8 cellular contexts compared by ENCODE assay signal in the genomic region with DNA sequence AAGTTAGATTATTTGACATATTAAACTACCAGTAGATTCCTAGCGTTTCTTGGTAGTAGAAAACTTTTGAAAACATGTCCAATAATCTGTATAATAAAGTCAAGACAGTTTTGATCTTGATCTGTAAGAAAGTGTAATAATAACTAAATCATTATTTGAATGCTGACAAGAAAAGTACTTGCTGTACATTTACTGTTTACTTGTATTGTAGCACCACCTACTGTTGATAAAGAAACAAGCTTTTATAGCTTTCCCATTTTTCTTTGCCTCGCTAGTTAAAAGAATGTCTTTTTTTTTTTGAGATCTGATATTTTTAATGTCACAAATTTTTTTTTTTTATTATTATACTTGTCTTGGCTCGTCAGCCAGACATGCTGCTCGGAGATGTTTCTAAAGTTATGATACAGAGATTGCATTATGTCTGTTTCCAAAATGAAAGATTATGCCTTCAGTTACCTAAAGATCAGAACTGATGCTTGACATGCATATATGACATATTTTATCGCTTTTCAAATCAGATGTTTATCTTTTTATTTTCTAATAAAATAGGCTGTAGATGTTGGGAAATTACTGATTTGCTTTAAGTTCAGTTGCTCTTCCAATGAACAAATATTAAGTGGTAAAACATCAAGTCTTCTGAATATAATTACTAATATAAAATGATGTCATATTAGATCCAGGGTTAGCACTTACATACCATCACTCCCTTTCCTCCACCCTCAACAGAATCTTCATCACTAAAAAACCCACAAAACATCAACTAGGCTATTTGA.
DNase-seq lines count a peak whose midpoint lies in the region; ATAC-seq and TF ChIP-seq lines count a peak whose summit lies in the region.

No MANE protein-coding gene starts in this region.

- H3K9me3 ChIP-seq in Panc1 (ENCODE audit: control insufficient read depth, insufficient read depth, low read depth, low read length) (no peaks in the 10 kb centered on the region), osteoblast (ENCODE audit: low read depth, low read length) (no peaks in the 10 kb centered on the region)

- ATAC-seq in Panc1, result no peak
- no peak for ATAC-seq in activated naive CD4-positive, alpha-beta T cell treated with anti-CD3 and anti-CD28 coated beads, Interleukin-2, amount 50 U/mL, for 72 hours

- no peak overlapping the region for H3K27ac ChIP-seq in Panc1 (ENCODE audit: low read length)
- H3K27ac ChIP-seq in osteoblast (ENCODE audit: low read depth, low read length), result peak overlapping the region; percentile 43

- peak; percentile 85 for TF ChIP-seq CTCF in HFFc6 (IDR thresholded peaks at IDR 0.05)
- peak; percentile 28; the same call in 1 of the 2 replicates for TF ChIP-seq CTCF in Panc1 (IDR thresholded peaks at IDR 0.05)
- TF ChIP-seq CTCF in epithelial cell of proximal tubule (conservative IDR thresholded peaks at IDR 0.05; ENCODE audit: low read depth, low read length), result peak; percentile 54
- peak; percentile 56 for TF ChIP-seq CTCF in osteoblast (IDR thresholded peaks at IDR 0.05; ENCODE audit: extremely low read depth, low read depth, low read length)

- no peaks in the 10 kb centered on the region for H3K27me3 Mint-ChIP-seq in HFFc6 (ENCODE audit: insufficient read depth)

- no peak overlapping the region for H2AFZ ChIP-seq in osteoblast (ENCODE audit: low read length)

- H3K27me3 ChIP-seq in Panc1 (ENCODE audit: control insufficient read depth, insufficient read depth, low read length) (peaks cover 3% of the 10 kb centered on the region; the same call in 1 of the 2 replicates), osteoblast (ENCODE audit: insufficient read depth, low read length) (no peaks in the 10 kb centered on the region)

- no peaks in the 10 kb centered on the region for H3K79me2 ChIP-seq in osteoblast (ENCODE audit: insufficient read depth, low read length)

- H3K36me3 ChIP-seq in Panc1 (ENCODE audit: control insufficient read depth, insufficient read depth, low read length), result no peaks in the 10 kb centered on the region
- no peaks in the 10 kb centered on the region for H3K36me3 ChIP-seq in osteoblast (ENCODE audit: insufficient read depth, low read length)

- POLR2A ChIA-PET in Panc1 (lab: Charles Lee), result no interaction called here

- no TSS peak for BruUV-seq in Panc1 (replicated peaks; lab: Mats Ljungman, UMichigan)

- H3K4me3 Mint-ChIP-seq in HFFc6, result no peak overlapping the region

- intact Hi-C loops in Panc1 (cut with micrococcal nuclease; ENCODE audit: unreplicated experiment), result loop anchor here (5.0 kb wide), 1 partner anchor 212 kb away; no protein-coding TSS in a partner anchor

- peak overlapping the region; percentile 80 for H3K27ac Mint-ChIP-seq in HFFc6
- no peak overlapping the region for H3K27ac Mint-ChIP-seq in activated naive CD4-positive, alpha-beta T cell treated with anti-CD3 and anti-CD28 coated beads, Interleukin-2, amount 50 U/mL, for 72 hours

- CTCF ChIA-PET in Panc1 (lab: Charles Lee), result interaction anchor here (0.7 kb wide), 1 partner anchor 1018 kb away, joined by 4 read pairs; no protein-coding TSS in a partner anchor

- H3K4me1 ChIP-seq in Panc1 (ENCODE audit: control insufficient read depth, insufficient read depth, low read length), result no peaks in the 10 kb centered on the region
- H3K4me1 ChIP-seq in osteoblast (ENCODE audit: insufficient read depth, low read length), result peaks cover 26% of the 10 kb centered on the region

- no peaks in the 10 kb centered on the region for H3K9me3 Mint-ChIP-seq in HFFc6
- peaks cover 0 to 4% of the 10 kb centered on the region in 2 donors for H3K9me3 Mint-ChIP-seq in activated naive CD4-positive, alpha-beta T cell treated with anti-CD3 and anti-CD28 coated beads, Interleukin-2, amount 50 U/mL, for 72 hours

- peaks cover 8% of the 10 kb centered on the region for H3K36me3 Mint-ChIP-seq in HFFc6 (ENCODE audit: low read depth)
- H3K36me3 Mint-ChIP-seq in activated naive CD4-positive, alpha-beta T cell treated with anti-CD3 and anti-CD28 coated beads, Interleukin-2, amount 50 U/mL, for 72 hours, result no peaks in the 10 kb centered on the region

- H4K20me1 ChIP-seq in osteoblast (ENCODE audit: insufficient read depth, low read length), result no peaks in the 10 kb centered on the region

- H3K4me3 ChIP-seq in Panc1 (ENCODE audit: low read depth in 2 of 2, low read length in 2 of 2), result no peak overlapping the region
- no peak overlapping the region for H3K4me3 ChIP-seq in epithelial cell of proximal tubule (ENCODE audit: low read depth, low read length)
- no peak overlapping the region for H3K4me3 ChIP-seq in osteoblast (ENCODE audit: insufficient read depth, low read length)

- peak; percentile 69 for DNase-seq in Ammon's horn (ENCODE audit: low spot score)
- DNase-seq in HFFc6, result peak; percentile 66
- peak; percentile 5 for DNase-seq in Panc1 (ENCODE audit: low read depth, low spot score)
- DNase-seq in epithelial cell of proximal tubule (ENCODE audit: low read depth), result peak; percentile 40
- DNase-seq in osteoblast (ENCODE audit: insufficient read length, low spot score, missing footprints), result no peak
- no peak for DNase-seq in activated naive CD4-positive, alpha-beta T cell treated with anti-CD3 and anti-CD28 coated beads, Interleukin-2, amount 50 U/mL, for 72 hours (ENCODE audit: low spot score in 2 of 2)
- no peak for DNase-seq in 8988T
- no peak for DNase-seq in mesenteric fat pad (ENCODE audit: low spot score)

- H3K4me1 Mint-ChIP-seq in HFFc6 (ENCODE audit: low read depth), result peaks cover 67% of the 10 kb centered on the region

- H3K4me2 ChIP-seq in osteoblast (ENCODE audit: insufficient read depth, low read length), result peak overlapping the region; percentile 21

- in situ Hi-C loops in Panc1 (cut with HindIII; ENCODE audit: low pct_unique_long_range_greater_than_20kb, low sequenced_read_pairs), result no loop called here

Comparison
In these comparisons a context has a peak if more than half of its experiments do, and no peak if none do; other contexts are left out.
1. DNase-seq: peak in Ammon's horn (single experiment), HFFc6 (single experiment), Panc1 (single experiment) and epithelial cell of proximal tubule (single experiment); none in osteoblast (single experiment), activated naive CD4-positive, alpha-beta T cell treated with anti-CD3 and anti-CD28 coated beads, Interleukin-2, amount 50 U/mL, for 72 hours (0 of 2), 8988T (single experiment) and mesenteric fat pad (single experiment).
2. CTCF ChIP-seq: peak in every context shown above with its lines; median percentile 85 in HFFc6; 56 in osteoblast; 54 in epithelial cell of proximal tubule; 28 in Panc1.